ENCODE assay signal across 1 cellular context in the genomic region with DNA sequence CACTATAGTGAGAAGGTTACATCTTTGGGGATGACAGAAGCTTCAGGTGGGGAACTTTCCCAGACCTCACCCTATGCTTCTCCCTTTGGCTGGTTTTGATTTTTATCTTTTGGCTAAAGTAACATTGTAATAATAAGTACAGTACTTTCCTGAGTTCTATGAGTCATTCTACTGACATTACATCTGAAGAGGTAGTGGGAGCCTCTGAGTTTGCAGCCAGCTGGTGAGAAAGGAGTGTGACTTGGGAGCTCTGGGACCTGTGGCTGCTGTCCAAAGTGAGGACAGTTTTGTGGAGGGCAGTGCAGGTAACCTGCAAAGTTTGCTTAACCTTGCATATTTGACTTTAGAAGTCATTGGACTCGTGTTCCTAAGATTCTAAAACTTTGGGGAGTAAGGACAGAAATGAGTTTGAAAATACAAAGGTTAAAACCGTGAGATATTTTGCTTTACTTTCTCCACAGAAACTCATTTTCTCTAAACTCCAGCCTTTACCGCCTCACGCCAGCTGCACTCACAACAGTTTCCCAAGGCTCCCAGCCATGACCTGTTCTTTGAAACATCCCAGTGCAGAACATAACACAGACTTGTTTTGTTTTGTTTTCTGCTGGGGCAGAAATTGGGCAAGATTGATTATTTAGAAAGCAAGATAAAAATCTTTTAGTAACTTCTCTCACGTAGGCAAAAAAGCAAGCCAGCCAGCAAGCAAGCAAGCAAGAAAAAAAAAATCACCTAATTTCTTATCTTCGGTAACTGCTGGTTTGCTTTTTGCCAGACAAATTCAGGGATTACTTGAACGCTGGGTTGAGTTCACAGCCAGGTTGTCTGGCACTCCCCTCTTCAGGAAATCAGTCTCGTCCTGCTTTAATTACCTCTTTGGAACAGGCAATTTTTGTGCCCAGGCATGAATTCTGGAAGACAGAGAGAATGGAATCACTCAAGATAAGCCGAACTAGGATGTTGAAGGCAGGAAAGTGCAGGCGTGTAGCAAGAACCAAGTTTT.
TF ChIP-seq lines count a peak whose summit lies in the region.

No MANE protein-coding gene starts in this region.

TF ChIP-seq in GM23338, 12 proteins besides CTCF, POLR2A, EP300 and RAD21 (continued from another document):
- TF ChIP-seq, protein P1, sequence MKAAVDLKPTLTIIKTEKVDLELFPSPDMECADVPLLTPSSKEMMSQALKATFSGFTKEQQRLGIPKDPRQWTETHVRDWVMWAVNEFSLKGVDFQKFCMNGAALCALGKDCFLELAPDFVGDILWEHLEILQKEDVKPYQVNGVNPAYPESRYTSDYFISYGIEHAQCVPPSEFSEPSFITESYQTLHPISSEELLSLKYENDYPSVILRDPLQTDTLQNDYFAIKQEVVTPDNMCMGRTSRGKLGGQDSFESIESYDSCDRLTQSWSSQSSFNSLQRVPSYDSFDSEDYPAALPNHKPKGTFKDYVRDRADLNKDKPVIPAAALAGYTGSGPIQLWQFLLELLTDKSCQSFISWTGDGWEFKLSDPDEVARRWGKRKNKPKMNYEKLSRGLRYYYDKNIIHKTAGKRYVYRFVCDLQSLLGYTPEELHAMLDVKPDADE (IDR thresholded peaks at IDR 0.05): no peak
- TF ChIP-seq JUNB (IDR thresholded peaks at IDR 0.05; ENCODE audit: unreplicated experiment) (no peak), EZH2 (IDR thresholded peaks at IDR 0.05; ENCODE audit: low read depth, unreplicated experiment) (no peak), ZNF114 (CRISPR knock-in tag; IDR thresholded peaks at IDR 0.05) (no peak), CREB1 (CRISPR knock-in tag; IDR thresholded peaks at IDR 0.05; ENCODE audit: low read depth) (no peak), NANOG (IDR thresholded peaks at IDR 0.05; ENCODE audit: borderline replicate concordance) (no peak)
- TF ChIP-seq, protein P2, sequence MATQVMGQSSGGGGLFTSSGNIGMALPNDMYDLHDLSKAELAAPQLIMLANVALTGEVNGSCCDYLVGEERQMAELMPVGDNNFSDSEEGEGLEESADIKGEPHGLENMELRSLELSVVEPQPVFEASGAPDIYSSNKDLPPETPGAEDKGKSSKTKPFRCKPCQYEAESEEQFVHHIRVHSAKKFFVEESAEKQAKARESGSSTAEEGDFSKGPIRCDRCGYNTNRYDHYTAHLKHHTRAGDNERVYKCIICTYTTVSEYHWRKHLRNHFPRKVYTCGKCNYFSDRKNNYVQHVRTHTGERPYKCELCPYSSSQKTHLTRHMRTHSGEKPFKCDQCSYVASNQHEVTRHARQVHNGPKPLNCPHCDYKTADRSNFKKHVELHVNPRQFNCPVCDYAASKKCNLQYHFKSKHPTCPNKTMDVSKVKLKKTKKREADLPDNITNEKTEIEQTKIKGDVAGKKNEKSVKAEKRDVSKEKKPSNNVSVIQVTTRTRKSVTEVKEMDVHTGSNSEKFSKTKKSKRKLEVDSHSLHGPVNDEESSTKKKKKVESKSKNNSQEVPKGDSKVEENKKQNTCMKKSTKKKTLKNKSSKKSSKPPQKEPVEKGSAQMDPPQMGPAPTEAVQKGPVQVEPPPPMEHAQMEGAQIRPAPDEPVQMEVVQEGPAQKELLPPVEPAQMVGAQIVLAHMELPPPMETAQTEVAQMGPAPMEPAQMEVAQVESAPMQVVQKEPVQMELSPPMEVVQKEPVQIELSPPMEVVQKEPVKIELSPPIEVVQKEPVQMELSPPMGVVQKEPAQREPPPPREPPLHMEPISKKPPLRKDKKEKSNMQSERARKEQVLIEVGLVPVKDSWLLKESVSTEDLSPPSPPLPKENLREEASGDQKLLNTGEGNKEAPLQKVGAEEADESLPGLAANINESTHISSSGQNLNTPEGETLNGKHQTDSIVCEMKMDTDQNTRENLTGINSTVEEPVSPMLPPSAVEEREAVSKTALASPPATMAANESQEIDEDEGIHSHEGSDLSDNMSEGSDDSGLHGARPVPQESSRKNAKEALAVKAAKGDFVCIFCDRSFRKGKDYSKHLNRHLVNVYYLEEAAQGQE (IDR thresholded peaks at IDR 0.05; ENCODE audit: unreplicated experiment): no peak
